ENCODE assay signal across 18 cellular contexts in the genomic region with DNA sequence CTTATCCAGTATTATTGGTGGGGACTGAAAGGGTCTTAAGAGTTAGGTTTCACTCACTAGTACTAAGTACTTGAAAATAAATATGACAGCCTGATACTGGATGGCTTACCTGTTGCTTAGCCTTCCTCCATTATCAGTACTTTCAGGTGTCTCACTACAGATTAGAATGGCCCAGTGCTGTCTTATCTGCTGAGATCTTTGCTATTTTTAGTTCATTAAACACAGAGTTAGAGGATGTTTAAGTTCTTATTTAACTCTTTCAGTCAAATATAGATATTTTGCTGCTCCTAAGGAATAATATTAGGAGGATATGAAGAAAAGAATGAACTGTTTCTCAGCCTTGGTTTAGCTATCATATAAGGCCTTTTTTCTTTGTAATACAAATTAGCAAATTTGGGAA.
DNase-seq lines count a peak whose midpoint lies in the region; TF ChIP-seq lines count a peak whose summit lies in the region.
"Had no signal": no experiment of that assay in that cellular context is flagged by ENCODE, and none has a peak within 500 bp of the region (broad histone marks: within the 10 kb centered on the region; RNA-seq: fewer than 3 reads in every experiment).

No MANE protein-coding gene starts in this region.

- no peak overlapping the region for H3K27ac Mint-ChIP-seq in endodermal cell
- H3K27ac Mint-ChIP-seq: IgD-negative memory B cell had no signal

- no peak for DNase-seq in Karpas-422
- no peak for DNase-seq in endodermal cell
- DNase-seq in spleen: no peak
- DNase-seq in NCI-H446 treated with DMSO at 0.1 percent for 48 hours (lab: John Stamatoyannopoulos, UW): no peak
- no peak for DNase-seq in NCI-H82 (lab: John Stamatoyannopoulos, UW)
- DNase-seq in occipital lobe (lab: John Stamatoyannopoulos, UW): no peak
- DNase-seq: ACHN; BE2C; CD4-positive, CD25-positive, alpha-beta regulatory T cell; HCEC 1CT; Kasumi-1; NCI-H1105 treated with DMSO at 0.1 percent for 48 hours; NCI-H2029; NCI-H526 treated with DMSO at 0.1 percent for 48 hours; SHP77 had no signal

- TF ChIP-seq CTCF in DOHH2 (IDR thresholded peaks at IDR 0.05; ENCODE audit: low read depth, low read length, poor library complexity, severe bottlenecking) (no peak), endodermal cell (conservative IDR thresholded peaks at IDR 0.05) (no peak), spleen (IDR thresholded peaks at IDR 0.05 in 8 of 11, conservative IDR thresholded peaks at IDR 0.05 in 3 of 11) (no peak)

- intact Hi-C loops in spleen (cut with DNase I; ENCODE audit: low total_unique reads): no loop called here

- H4K20me1 ChIP-seq in DOHH2 (ENCODE audit: control insufficient read depth, insufficient read depth, low read depth, low read length) (no peaks in the 10 kb centered on the region), Karpas-422 (ENCODE audit: insufficient read depth, low read depth, low read length) (no peaks in the 10 kb centered on the region)

- H3K9ac ChIP-seq in Karpas-422 (ENCODE audit: low read length) (no peak overlapping the region), endodermal cell (ENCODE audit: extremely low read depth, low read length, poor library complexity, severe bottlenecking) (no peak overlapping the region)

- H3K27ac ChIP-seq in DOHH2 (ENCODE audit: low read depth, low read length): no peak overlapping the region
- no peak overlapping the region; the same call in 1 of the 2 replicates for H3K27ac ChIP-seq in Karpas-422 (ENCODE audit: low read length)
- H3K27ac ChIP-seq in endodermal cell (ENCODE audit: low read depth, low read length): no peak overlapping the region
- peak overlapping the region in 6 of 8 donors; percentile 23 to 75 (median 62) for H3K27ac ChIP-seq in spleen
- H3K27ac ChIP-seq: RWPE1 had no signal

- peaks cover 36% of the 10 kb centered on the region for H3K4me1 ChIP-seq in DOHH2 (ENCODE audit: control insufficient read depth, low read length)
- peaks cover 25% of the 10 kb centered on the region for H3K4me1 ChIP-seq in Karpas-422 (ENCODE audit: low read length)
- H3K4me1 ChIP-seq in endodermal cell (ENCODE audit: control insufficient read depth, insufficient read depth, low read length): peaks cover 4% of the 10 kb centered on the region
- peaks cover 8 to 56% (median 38%) of the 10 kb centered on the region in 6 donors for H3K4me1 ChIP-seq in spleen
- H3K4me1 ChIP-seq: BE2C had no signal

- no peaks in the 10 kb centered on the region for H3K27me3 Mint-ChIP-seq in endodermal cell (ENCODE audit: insufficient read depth)
- H3K27me3 Mint-ChIP-seq: CD4-positive, CD25-positive, alpha-beta regulatory T cell; IgD-negative memory B cell had no signal

- H3K4me2 ChIP-seq in DOHH2 (ENCODE audit: low read length) (peak overlapping the region; percentile 31; the same call in 1 of the 2 replicates), Karpas-422 (ENCODE audit: low read depth, low read length, poor library complexity, severe bottlenecking) (peak overlapping the region; percentile 20)

- no peaks in the 10 kb centered on the region for H3F3A ChIP-seq in DOHH2 (ENCODE audit: control insufficient read depth, insufficient read depth)

- H3K9me2 ChIP-seq in DOHH2 (replicated peaks; ENCODE audit: control insufficient read depth, low read length) (no peaks in the 10 kb centered on the region), Karpas-422 (replicated peaks; ENCODE audit: insufficient read depth, low read length) (no peaks in the 10 kb centered on the region)

- H3K36me3 ChIP-seq in DOHH2 (ENCODE audit: control insufficient read depth, low read length): peaks cover 4% of the 10 kb centered on the region; the same call in 1 of the 2 replicates
- H3K36me3 ChIP-seq in Karpas-422 (ENCODE audit: insufficient read depth, low read length): no peaks in the 10 kb centered on the region
- H3K36me3 ChIP-seq in endodermal cell (ENCODE audit: control insufficient read depth, insufficient read depth, low read length): no peaks in the 10 kb centered on the region
- H3K36me3 ChIP-seq in spleen: peaks cover 0 to under 1% (median 0%) of the 10 kb centered on the region in 6 donors
- H3K36me3 ChIP-seq: BE2C had no signal

- H3K36me3 Mint-ChIP-seq in endodermal cell (ENCODE audit: low read depth): peaks cover under 1% of the 10 kb centered on the region

- H3K27me3 ChIP-seq in DOHH2 (ENCODE audit: control insufficient read depth, low read length) (no peaks in the 10 kb centered on the region), Karpas-422 (ENCODE audit: low read length) (no peaks in the 10 kb centered on the region), endodermal cell (ENCODE audit: control insufficient read depth, insufficient read depth, low read length, poor library complexity, severe bottlenecking) (no peaks in the 10 kb centered on the region), spleen (replicated peaks in 1 of 7) (no peaks in the 10 kb centered on the region)
- H3K27me3 ChIP-seq: BE2C had no signal

- no peak overlapping the region for H3K4me3 Mint-ChIP-seq in endodermal cell
- H3K4me3 Mint-ChIP-seq: CD4-positive, CD25-positive, alpha-beta regulatory T cell; IgD-negative memory B cell had no signal

- H3K4me1 Mint-ChIP-seq in endodermal cell: peaks cover 45% of the 10 kb centered on the region

- H2AFZ ChIP-seq in Karpas-422 (ENCODE audit: low read length): no peak overlapping the region

- no peaks in the 10 kb centered on the region for H3K9me3 Mint-ChIP-seq in endodermal cell
- H3K9me3 Mint-ChIP-seq: IgD-negative memory B cell had no signal

- no peak overlapping the region for H3K4me3 ChIP-seq in DOHH2 (ENCODE audit: low read length)
- H3K4me3 ChIP-seq in Karpas-422 (ENCODE audit: low read length): no peak overlapping the region
- H3K4me3 ChIP-seq in endodermal cell (ENCODE audit: low read length): peak overlapping the region; percentile 37
- no peak overlapping the region for H3K4me3 ChIP-seq in spleen

- H3K79me2 ChIP-seq in DOHH2 (ENCODE audit: control insufficient read depth, low read length) (peaks cover 15% of the 10 kb centered on the region), Karpas-422 (ENCODE audit: low read length) (peaks cover 81% of the 10 kb centered on the region)

- no peak for TF ChIP-seq POLR2A in spleen (IDR thresholded peaks at IDR 0.05)

- H3K9me3 ChIP-seq in DOHH2 (ENCODE audit: control insufficient read depth, insufficient read depth, low read length) (no peaks in the 10 kb centered on the region), Karpas-422 (ENCODE audit: low read length) (no peaks in the 10 kb centered on the region), endodermal cell (ENCODE audit: control insufficient read depth, low read length) (no peaks in the 10 kb centered on the region), spleen (no peaks in the 10 kb centered on the region)
- H3K9me3 ChIP-seq: BE2C had no signal

Comparison
In these comparisons a context has a peak if more than half of its experiments do, and no peak if none do; other contexts are left out.
1. H3K27ac ChIP-seq: peak in spleen (6 of 8); none in DOHH2 (single experiment), Karpas-422 (single experiment) and endodermal cell (single experiment).